In genomic region chr3:50297896-50298725, GRCh38 we compare ENCODE assay signal across 9 cellular contexts. TPM values are rescaled to one million over a fixed set of nuclear protein-coding genes. Genes with fewer than 3 reads are reported as not detected.
DNase-seq lines count a peak whose midpoint lies in the region; ATAC-seq, FAIRE-seq and TF ChIP-seq lines count a peak whose summit lies in the region.
"Had no signal": no experiment of that assay in that cellular context is flagged by ENCODE, and none has a peak within 500 bp of the region (broad histone marks: within the 10 kb centered on the region; RNA-seq: fewer than 3 reads in every experiment).

No MANE protein-coding gene starts in this region.

- ATAC-seq in A549 (peak; percentile 15 to 16; a peak in 3 of 6 replicates), lung (ENCODE audit: insufficient read depth, low FRiP score) (no peak), HG03521 (IDR thresholded peaks at IDR 0.05; ENCODE audit: unreplicated experiment) (no peak)

- FAIRE-seq in A549 (lab: Jason Lieb, UNC) = no peak
- no peak for FAIRE-seq in RCC 7860 (lab: Jason Lieb, UNC)

- TF ChIP-seq EP300 in A549 (IDR thresholded peaks at IDR 0.05) = no peak

- no peaks in the 10 kb centered on the region; the same call in 1 of the 2 replicates for H3K27me3 Mint-ChIP-seq in HFFc6 (ENCODE audit: insufficient read depth)

- no peaks in the 10 kb centered on the region for H3K36me3 Mint-ChIP-seq in HFFc6 (ENCODE audit: low read depth)

- H3K27me3 ChIP-seq in lung (ENCODE audit: control insufficient read depth, insufficient read depth) = no peaks in the 10 kb centered on the region

- H3K27ac ChIP-seq in A549 = peak overlapping the region; percentile 92 to 98
- peak overlapping the region; percentile 81 to 86 for H3K27ac ChIP-seq in lung (ENCODE audit: low read depth in 1 of 2, low read length in 1 of 2)

- no peak for TF ChIP-seq POLR2A in A549 (IDR thresholded peaks at IDR 0.05; ENCODE audit: low read length)

- H3K4me1 ChIP-seq in A549 (peaks cover 22% of the 10 kb centered on the region), lung (ENCODE audit: control insufficient read depth in 2 of 2, insufficient read depth in 2 of 2, low read length in 2 of 2) (peaks cover 12 to 26% of the 10 kb centered on the region in 2 donors)

- no peaks in the 10 kb centered on the region for H3K9me3 Mint-ChIP-seq in HFFc6

- H3K4me3 ChIP-seq in A549 = peak overlapping the region; percentile 77
- peak overlapping the region; percentile 79 for H3K4me3 ChIP-seq in astrocyte of the cerebellum (ENCODE audit: low read depth, low read length)
- no peak overlapping the region for H3K4me3 ChIP-seq in lung

- POLR2A ChIA-PET in A549 (lab: Yijun Ruan, JAX) = no interaction called here

- in situ Hi-C loops in astrocyte of the cerebellum (cut with HindIII; ENCODE audit: low sequenced_read_pairs) = no loop called here

- H3K9me3 ChIP-seq in A549 (no peaks in the 10 kb centered on the region), lung (ENCODE audit: control insufficient read depth in 2 of 2, insufficient read depth in 1 of 2, low read length in 1 of 2) (no peaks in the 10 kb centered on the region)

- peaks cover 21% of the 10 kb centered on the region for H3K4me1 Mint-ChIP-seq in HFFc6 (ENCODE audit: low read depth)

- peak in 1 of 2 experiments; percentile 32 for DNase-seq in A549 (ENCODE audit: low read depth in 1 of 2, low spot score in 1 of 2)
- DNase-seq in HFFc6 = no peak
- no peak for DNase-seq in astrocyte of the cerebellum (ENCODE audit: low read depth)
- no peak for DNase-seq in lung (ENCODE audit: low spot score)
- DNase-seq in C1 segment of cervical spinal cord (lab: John Stamatoyannopoulos, UW) = no peak
- DNase-seq in RCC 7860 (ENCODE audit: low spot score) = no peak
- DNase-seq in NCI-H774 (lab: John Stamatoyannopoulos, UW) = no peak

- TF ChIP-seq RAD21 in A549 (conservative IDR thresholded peaks at IDR 0.05 in 1 of 2, IDR thresholded peaks at IDR 0.05 in 1 of 2) = no peak

- WGBS in A549 (ENCODE audit: missing lambda C conversion rate) = 82% methylated on average over 8 of the region's 9 CpGs
- 24 to 40% methylated on average over 9 of the region's 9 CpGs for WGBS in lung, 2 donors

- peak overlapping the region; percentile 98 for H3K4me2 ChIP-seq in A549

- TF ChIP-seq CTCF in A549 (IDR thresholded peaks at IDR 0.05) = no peak
- peak; percentile 61 for TF ChIP-seq CTCF in HFFc6 (IDR thresholded peaks at IDR 0.05)
- TF ChIP-seq CTCF in astrocyte of the cerebellum (IDR thresholded peaks at IDR 0.05; ENCODE audit: low read depth, low read length, missing control alignments) = peak; percentile 31
- TF ChIP-seq CTCF in lung (IDR thresholded peaks at IDR 0.05; ENCODE audit: control extremely low read depth, extremely low read depth) = no peak

- H3K4me3 Mint-ChIP-seq in HFFc6 = peak overlapping the region; percentile 94

- H3K36me3 ChIP-seq in lung (ENCODE audit: control insufficient read depth in 2 of 2, insufficient read depth in 2 of 2, low read length in 2 of 2) = peaks cover 0 to 4% of the 10 kb centered on the region in 2 donors

- H3K27ac Mint-ChIP-seq in HFFc6 = peak overlapping the region; percentile 29

- CTCF ChIA-PET in A549 (lab: Yijun Ruan, JAX) = interaction anchor here (0.8 to 3.5 kb wide), 7 partner anchors 22 to 103 kb away, joined by 3 to 21 read pairs (median 3); partner anchors contain the start of gene HYAL2

TF ChIP-seq in A549, 52 proteins besides CTCF, POLR2A, EP300 and RAD21:
- TF ChIP-seq JUNB (IDR thresholded peaks at IDR 0.05) (no peak), MAX (IDR thresholded peaks at IDR 0.05) (no peak), EHF (CRISPR knock-in tag; IDR thresholded peaks at IDR 0.05) (no peak), MAFK (IDR thresholded peaks at IDR 0.05; ENCODE audit: partially characterized antibody) (no peak), ELK1 (IDR thresholded peaks at IDR 0.05; ENCODE audit: low read depth, low read length) (no peak)

RNA-seq across cellular contexts. Expression of gene HYAL3, which starts 1.1 kb away (rescaled TPM):
- polyA plus RNA-seq in A549 (2011; rRNA removed) = 3.0 and 5.2 TPM in 2 replicates
- polyA plus RNA-seq in A549 (2012; cell fraction: cytosol; rRNA removed) = 8.8 and 11.0 TPM in 2 replicates
- polyA plus RNA-seq in A549 (2012; cell fraction: nucleus; rRNA removed) = 12.8 and 13.3 TPM in 2 replicates
- 4.8 to 5.4 TPM (median 5.0 TPM) in 3 replicates for polyA plus RNA-seq in A549 (2017; fragmentation: RNase III; extraction: RNeasy Plus Mini Kit Qiagen cat#74134 plus additional on column Dnase treatment)
- 3.5 and 9.3 TPM in 2 replicates for polyA minus RNA-seq in A549 (2011; rRNA and poly(A)+ RNA removed)
- 1 to 10 TPM; 4.7 to 8.3 (median 5.8) TPM for total RNA-seq in HFFc6 (2021; fragmentation: NEBNext Ultra II Directional; extraction: Animal tissue kit (Norgen Biotek cat#: 25700))
- total RNA-seq in lung = 1 to 10 TPM; 1.4 to 4.0 TPM
- polyA plus RNA-seq in lung = 1 to 10 TPM; 2.5 to 4.9 TPM

RNA-seq across cellular contexts. Expression of gene NAA80, which starts 1.1 kb away (rescaled TPM):
- polyA plus RNA-seq in A549 (2011; rRNA removed) (3.1 and 4.5 TPM in 2 replicates), A549 (2017; fragmentation: RNase III; extraction: RNeasy Plus Mini Kit Qiagen cat#74134 plus additional on column Dnase treatment) (4.5 to 5.4 TPM (median 5.3 TPM) in 3 replicates), lung (10 to 100 TPM in 1 of 2 donors, 1 to 10 TPM in 1; 9.5 to 14.7 TPM)
- polyA plus RNA-seq in A549 (2012; cell fraction: cytosol; rRNA removed) = 5.4 and 6.3 TPM in 2 replicates
- 19.5 and 20.8 TPM in 2 replicates for polyA plus RNA-seq in A549 (2012; cell fraction: nucleus; rRNA removed)
- 9.5 and 10.2 TPM in 2 replicates for polyA minus RNA-seq in A549 (2011; rRNA and poly(A)+ RNA removed)
- 10 to 100 TPM in 5 of 6 experiments, 1 to 10 TPM in 1; 8.5 to 13.4 (median 10.7) TPM for total RNA-seq in HFFc6 (2021; fragmentation: NEBNext Ultra II Directional; extraction: Animal tissue kit (Norgen Biotek cat#: 25700))
- 10 to 100 TPM in 1 of 2 donors, 1 to 10 TPM in 1; 4.8 to 16.6 TPM for total RNA-seq in lung

RNA-seq across cellular contexts. Expression of gene HYAL1, which starts 5.3 kb away (rescaled TPM):
- polyA plus RNA-seq in A549 (2011; rRNA removed) (1.1 and 1.6 TPM in 2 replicates), A549 (2017; fragmentation: RNase III; extraction: RNeasy Plus Mini Kit Qiagen cat#74134 plus additional on column Dnase treatment) (0.42 to 0.62 TPM (median 0.54 TPM) in 3 replicates), lung (10 to 100 TPM; 24.6 to 27.8 TPM)
- polyA plus RNA-seq in A549 (2012; cell fraction: cytosol; rRNA removed) = 1.2 and 1.4 TPM in 2 replicates
- polyA plus RNA-seq in A549 (2012; cell fraction: nucleus; rRNA removed) = 1.7 and 2.5 TPM in 2 replicates
- polyA minus RNA-seq in A549 (2011; rRNA and poly(A)+ RNA removed) = 1.4 and 3.8 TPM in 2 replicates
- total RNA-seq in HFFc6 (2021; fragmentation: NEBNext Ultra II Directional; extraction: Animal tissue kit (Norgen Biotek cat#: 25700)) = under 1 TPM in 5 of 6 experiments, not detected in 1; 0.19 to 0.38 (median 0.23) TPM
- 10 to 100 TPM in 1 of 2 donors, 1 to 10 TPM in 1; 1.6 to 51.2 TPM for total RNA-seq in lung

RNA-seq across cellular contexts. Expression of gene IFRD2, which starts 5.9 kb away (rescaled TPM):
- polyA plus RNA-seq in A549 (2011; rRNA removed) = 42.2 and 44.5 TPM in 2 replicates
- polyA plus RNA-seq in A549 (2012; cell fraction: cytosol; rRNA removed) = 126 and 154 TPM in 2 replicates
- polyA plus RNA-seq in A549 (2012; cell fraction: nucleus; rRNA removed) = 245 and 302 TPM in 2 replicates
- polyA plus RNA-seq in A549 (2017; fragmentation: RNase III; extraction: RNeasy Plus Mini Kit Qiagen cat#74134 plus additional on column Dnase treatment) = 79.7 to 86.2 TPM (median 80.9 TPM) in 3 replicates
- 31.4 and 35.3 TPM in 2 replicates for polyA minus RNA-seq in A549 (2011; rRNA and poly(A)+ RNA removed)
- 100 to 1,000 TPM in 1 of 6 experiments, 10 to 100 TPM in 5; 71.2 to 102 (median 74.6) TPM for total RNA-seq in HFFc6 (2021; fragmentation: NEBNext Ultra II Directional; extraction: Animal tissue kit (Norgen Biotek cat#: 25700))
- total RNA-seq in lung = 10 to 100 TPM; 14.7 to 98.8 TPM
- 100 to 1,000 TPM in 1 of 2 donors, 10 to 100 TPM in 1; 91.4 to 107 TPM for polyA plus RNA-seq in lung

RNA-seq across cellular contexts. Expression of gene LSMEM2, which starts 19.2 kb away (rescaled TPM):
- polyA plus RNA-seq in A549 (2011; rRNA removed) (not detected in 2 replicates), A549 (2017; fragmentation: RNase III; extraction: RNeasy Plus Mini Kit Qiagen cat#74134 plus additional on column Dnase treatment) (0.09 TPM in 1 of 3 replicates, not detected in the others), lung (under 1 TPM; 0.10 to 0.49 TPM)
- 0.03 TPM in 1 of 2 replicates, not detected in the other for polyA plus RNA-seq in A549 (2012; cell fraction: cytosol; rRNA removed)
- polyA plus RNA-seq in A549 (2012; cell fraction: nucleus; rRNA removed) = 0.06 and 0.16 TPM in 2 replicates
- not detected in 2 replicates for polyA minus RNA-seq in A549 (2011; rRNA and poly(A)+ RNA removed)
- under 1 TPM in 2 of 6 experiments, not detected in 4; 0.11 to 0.13 TPM for total RNA-seq in HFFc6 (2021; fragmentation: NEBNext Ultra II Directional; extraction: Animal tissue kit (Norgen Biotek cat#: 25700))
- under 1 TPM in 1 of 2 donors, not detected in 1; 0.12 TPM for total RNA-seq in lung
- total RNA-seq: left colon had no signal

Comparison
In these comparisons a context has a peak if more than half of its experiments do, and no peak if none do; other contexts are left out.
1. ATAC-seq: peak in A549 (2 of 2); none in lung (single experiment) and HG03521 (single experiment).
2. CTCF ChIP-seq: peak in HFFc6 (single experiment) and astrocyte of the cerebellum (single experiment); none in A549 (single experiment) and lung (single experiment).